ENCODE assay signal across 22 cellular contexts in genomic region chr12:10636124-10636523, GRCh38. TPM values are rescaled to one million over a fixed set of nuclear protein-coding genes. Genes with fewer than 3 reads are reported as not detected.
"Had no signal": no experiment of that assay in that cellular context is flagged by ENCODE, and none has a peak within 500 bp of the region (broad histone marks: within the 10 kb centered on the region; RNA-seq: fewer than 3 reads in every experiment).

No MANE protein-coding gene starts in this region.

- H2AFZ ChIP-seq: parathyroid adenoma had no signal

- H3K4me1 ChIP-seq: body of pancreas, parathyroid adenoma, sigmoid colon, spleen, tibial nerve had no signal

- H3K27me3 ChIP-seq: body of pancreas, sigmoid colon, spleen, tibial nerve had no signal

- H3K9me3 Mint-ChIP-seq: activated CD4-positive, alpha-beta T cell treated with anti-CD3 and anti-CD28 coated beads, Interleukin-2, amount 10 ng/mL, durations not matched to agents 24 days and 14 days; activated CD8-positive, alpha-beta T cell treated with anti-CD3 and anti-CD28 coated beads for 36 hours; activated naive CD8-positive, alpha-beta T cell treated with anti-CD3 and anti-CD28 coated beads, Interleukin-2, amount 10 ng/mL, durations not matched to agents 7 days and 5 days; activated T-helper 2 cell treated with anti-CD3 and anti-CD28 coated beads, Interferon-gamma antibody, Interleukin-2, Interleukin-4, amounts not matched to agents 10 μg/mL and 5 μg/mL and 100 μg/mL, durations not matched to agents 14 hours and 24 hours and 36 hours; endodermal cell; immature natural killer cell; memory B cell; natural killer cell; stimulated activated naive B cell treated with anti-CD40 and anti-IgM and Interleukin-4, amounts not matched to agents 10 μg/mL and 1 μg/mL and 100 μg/mL, for 72 hours had no signal

- H3K27ac ChIP-seq: body of pancreas, parathyroid adenoma, sigmoid colon, SK-N-MC, spleen, tibial nerve had no signal

- H3K9me3 ChIP-seq: body of pancreas, sigmoid colon, spleen, tibial nerve had no signal

- ATAC-seq: activated CD8-positive, alpha-beta T cell treated with anti-CD3 and anti-CD28 coated beads for 36 hours; body of pancreas; natural killer cell; stimulated activated naive B cell treated with anti-CD40 and anti-IgM and Interleukin-4, amounts not matched to agents 10 μg/mL and 1 μg/mL and 100 μg/mL, for 72 hours had no signal

- H3K36me3 Mint-ChIP-seq: immature natural killer cell; memory B cell; natural killer cell; stimulated activated naive B cell treated with anti-CD40 and anti-IgM and Interleukin-4, amounts not matched to agents 10 μg/mL and 1 μg/mL and 100 μg/mL, for 72 hours had no signal

- H3K79me2 ChIP-seq: parathyroid adenoma had no signal

- H3K4me1 Mint-ChIP-seq: activated CD4-positive, alpha-beta T cell treated with anti-CD3 and anti-CD28 coated beads, Interleukin-2, amount 10 ng/mL, durations not matched to agents 24 days and 14 days; activated naive CD8-positive, alpha-beta T cell treated with anti-CD3 and anti-CD28 coated beads, Interleukin-2, amount 10 ng/mL, durations not matched to agents 7 days and 5 days; immature natural killer cell; memory B cell; natural killer cell; stimulated activated naive B cell treated with anti-CD40 and anti-IgM and Interleukin-4, amounts not matched to agents 10 μg/mL and 1 μg/mL and 100 μg/mL, for 72 hours had no signal

- H3K4me3 ChIP-seq: body of pancreas, sigmoid colon, SK-N-MC, spleen, tibial nerve had no signal

- H3K36me3 ChIP-seq: sigmoid colon, spleen, tibial nerve had no signal

- H3K4me3 Mint-ChIP-seq: activated CD4-positive, alpha-beta T cell treated with anti-CD3 and anti-CD28 coated beads, Interleukin-2, amount 10 ng/mL, durations not matched to agents 24 days and 14 days; activated CD8-positive, alpha-beta T cell treated with anti-CD3 and anti-CD28 coated beads for 36 hours; activated naive CD8-positive, alpha-beta T cell treated with anti-CD3 and anti-CD28 coated beads, Interleukin-2, amount 10 ng/mL, durations not matched to agents 7 days and 5 days; endodermal cell; immature natural killer cell; memory B cell; natural killer cell; stimulated activated naive B cell treated with anti-CD40 and anti-IgM and Interleukin-4, amounts not matched to agents 10 μg/mL and 1 μg/mL and 100 μg/mL, for 72 hours had no signal

- DNase-seq: activated CD4-positive, alpha-beta T cell treated with anti-CD3 and anti-CD28 coated beads, Interleukin-2, amount 10 ng/mL, durations not matched to agents 24 days and 14 days; activated CD4-positive, CD25-positive, alpha-beta regulatory T cell; activated CD8-positive, alpha-beta T cell treated with anti-CD3 and anti-CD28 coated beads for 36 hours; activated naive CD4-positive, alpha-beta T cell treated with Interleukin-2 at 50 U/mL for 16 hours; activated naive CD8-positive, alpha-beta T cell treated with anti-CD3 and anti-CD28 coated beads, Interleukin-2, amount 10 ng/mL, durations not matched to agents 7 days and 5 days; activated T-cell treated with anti-CD3 and anti-CD28 coated beads, Interleukin-2, amount 50 U/mL, for 1 hour; amygdala; body of pancreas; central memory CD4-positive, alpha-beta T cell; endodermal cell; head of caudate nucleus; immature natural killer cell; natural killer cell; sigmoid colon; spleen; stimulated activated naive B cell treated with anti-CD40 and anti-IgM and Interleukin-4, amounts not matched to agents 10 μg/mL and 1 μg/mL and 100 μg/mL, for 72 hours; T-helper 9 cell had no signal

- H3K27ac Mint-ChIP-seq: activated CD4-positive, alpha-beta T cell treated with anti-CD3 and anti-CD28 coated beads, Interleukin-2, amount 10 ng/mL, durations not matched to agents 24 days and 14 days; activated CD8-positive, alpha-beta T cell treated with anti-CD3 and anti-CD28 coated beads for 36 hours; activated naive CD8-positive, alpha-beta T cell treated with anti-CD3 and anti-CD28 coated beads, Interleukin-2, amount 10 ng/mL, durations not matched to agents 7 days and 5 days; activated T-helper 2 cell treated with anti-CD3 and anti-CD28 coated beads, Interferon-gamma antibody, Interleukin-2, Interleukin-4, amounts not matched to agents 10 μg/mL and 5 μg/mL and 100 μg/mL, durations not matched to agents 14 hours and 24 hours and 36 hours; endodermal cell; immature natural killer cell; memory B cell; natural killer cell; stimulated activated naive B cell treated with anti-CD40 and anti-IgM and Interleukin-4, amounts not matched to agents 10 μg/mL and 1 μg/mL and 100 μg/mL, for 72 hours had no signal

- H3K27me3 Mint-ChIP-seq: activated CD8-positive, alpha-beta T cell treated with anti-CD3 and anti-CD28 coated beads for 36 hours; activated naive CD8-positive, alpha-beta T cell treated with anti-CD3 and anti-CD28 coated beads, Interleukin-2, amount 10 ng/mL, durations not matched to agents 7 days and 5 days had no signal

RNA-seq across cellular contexts. Expression of gene STYK1, which starts 37.7 kb away (rescaled TPM):
- total RNA-seq: activated CD4-positive, alpha-beta T cell treated with anti-CD3 and anti-CD28 coated beads, Interleukin-2, amount 10 ng/mL, durations not matched to agents 24 days and 14 days; activated T-helper 2 cell treated with anti-CD3 and anti-CD28 coated beads, Interferon-gamma antibody, Interleukin-2, Interleukin-4, amounts not matched to agents 10 μg/mL and 5 μg/mL and 100 μg/mL, durations not matched to agents 14 hours and 24 hours and 36 hours had no signal
